10 cellular contexts compared by ENCODE assay signal in the genomic region with DNA sequence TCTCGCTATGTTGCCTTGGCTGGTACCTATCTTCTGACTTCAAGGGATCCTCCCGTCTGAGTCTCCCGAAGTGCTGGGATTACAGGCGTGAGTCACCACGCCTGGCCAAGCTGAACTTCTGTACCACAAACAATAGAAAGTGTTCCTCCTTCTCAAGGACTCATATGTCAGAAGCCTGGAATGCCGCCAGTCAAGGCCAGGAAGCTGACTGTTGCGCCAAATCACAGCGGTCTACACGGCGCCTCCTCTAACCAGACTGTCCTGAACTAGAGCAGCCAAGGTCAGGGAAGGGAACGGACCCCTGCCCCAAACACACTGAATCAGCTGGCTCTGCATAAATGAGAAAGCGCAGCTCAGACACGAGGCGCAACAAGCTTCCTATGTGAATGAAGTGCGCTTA. TPM values are rescaled to one million over a fixed set of nuclear protein-coding genes. Genes with fewer than 3 reads are reported as not detected.
DNase-seq lines count a peak whose midpoint lies in the region; ATAC-seq and TF ChIP-seq lines count a peak whose summit lies in the region.
"Had no signal": no experiment of that assay in that cellular context is flagged by ENCODE, and none has a peak within 500 bp of the region (broad histone marks: within the 10 kb centered on the region; RNA-seq: fewer than 3 reads in every experiment).

No MANE protein-coding gene starts in this region.

- peak overlapping the region in 1 of 3 donors; percentile 66 for H3K9ac ChIP-seq in skeletal muscle tissue (ENCODE audit: low read depth in 1 of 3, low read length in 3 of 3)

- H3K27ac ChIP-seq in left ventricle myocardium inferior (replicated peaks) (peak overlapping the region; percentile 77), skeletal muscle tissue (ENCODE audit: low read depth, low read length) (peak overlapping the region; percentile 10)

- H3K4me3 ChIP-seq in left ventricle myocardium inferior: no peak overlapping the region
- H3K4me3 ChIP-seq in skeletal muscle tissue (ENCODE audit: low read length in 3 of 3): peak overlapping the region in 1 of 3 donors; percentile 67

- TF ChIP-seq CTCF in left ventricle myocardium inferior (IDR thresholded peaks at IDR 0.05; ENCODE audit: borderline replicate concordance): no peak

- H3K36me3 ChIP-seq in left ventricle myocardium inferior: no peaks in the 10 kb centered on the region
- H3K36me3 ChIP-seq in skeletal muscle tissue (ENCODE audit: control insufficient read depth in 3 of 3, insufficient read depth in 3 of 3, low read length in 3 of 3): no peaks in the 10 kb centered on the region

- ATAC-seq in HG03097 (IDR thresholded peaks at IDR 0.05; ENCODE audit: low FRiP score, unreplicated experiment): no peak

- H3K4me1 ChIP-seq in left ventricle myocardium inferior (peaks cover 46% of the 10 kb centered on the region), skeletal muscle tissue (ENCODE audit: control insufficient read depth in 3 of 3, insufficient read depth in 3 of 3, low read length in 3 of 3) (peaks cover 6 to 17% (median 16%) of the 10 kb centered on the region in 3 donors)

- intact Hi-C loops in left ventricle myocardium inferior (cut with micrococcal nuclease): no loop called here

- no peaks in the 10 kb centered on the region for H3K9me3 ChIP-seq in left ventricle myocardium inferior (replicated peaks)
- peaks cover 0 to 2% (median 0%) of the 10 kb centered on the region in 3 donors for H3K9me3 ChIP-seq in skeletal muscle tissue (ENCODE audit: control insufficient read depth in 3 of 3, low read length in 3 of 3)

- H3K27me3 ChIP-seq in left ventricle myocardium inferior (ENCODE audit: low read depth) (no peaks in the 10 kb centered on the region), skeletal muscle tissue (ENCODE audit: control insufficient read depth in 3 of 3, insufficient read depth in 3 of 3, low read length in 3 of 3) (no peaks in the 10 kb centered on the region)

- DNase-seq in HCEC 1CT: peak; percentile 87
- DNase-seq in amniotic stem cell (lab: John Stamatoyannopoulos, UW): peak; percentile 85
- DNase-seq in left ventricle myocardium inferior: peak; percentile 78
- DNase-seq in activated naive CD4-positive, alpha-beta T cell treated with anti-CD3 and anti-CD28 coated beads, Interleukin-2, amount 50 U/mL, for 16 hours: no peak
- DNase-seq in NCI-H345 treated with DMSO at 0.1 percent for 48 hours (lab: John Stamatoyannopoulos, UW; ENCODE audit: unreplicated experiment): no peak
- DNase-seq in effector CD8-positive, alpha-beta T cell (lab: John Stamatoyannopoulos, UW): no peak
- DNase-seq: activated CD4-positive, alpha-beta T cell treated with anti-CD3 and anti-CD28 coated beads, Interleukin-2, amount 50 U/mL, for 4 hours; NCI-H146 had no signal

RNA-seq across cellular contexts. Expression of a gene that starts 14.6 kb away (rescaled TPM):
- total RNA-seq in left ventricle myocardium inferior (13.8 TPM), skeletal muscle tissue (7.3 TPM)

Comparison
In these comparisons a context has a peak if more than half of its experiments do, and no peak if none do; other contexts are left out.
1. DNase-seq: peak in HCEC 1CT (single experiment), amniotic stem cell (single experiment) and left ventricle myocardium inferior (single experiment); none in activated naive CD4-positive, alpha-beta T cell treated with anti-CD3 and anti-CD28 coated beads, Interleukin-2, amount 50 U/mL, for 16 hours (single experiment), NCI-H345 treated with DMSO at 0.1 percent for 48 hours (single experiment) and effector CD8-positive, alpha-beta T cell (single experiment).